Comparison of ENCODE assay signal across 8 cellular contexts in the genomic region with DNA sequence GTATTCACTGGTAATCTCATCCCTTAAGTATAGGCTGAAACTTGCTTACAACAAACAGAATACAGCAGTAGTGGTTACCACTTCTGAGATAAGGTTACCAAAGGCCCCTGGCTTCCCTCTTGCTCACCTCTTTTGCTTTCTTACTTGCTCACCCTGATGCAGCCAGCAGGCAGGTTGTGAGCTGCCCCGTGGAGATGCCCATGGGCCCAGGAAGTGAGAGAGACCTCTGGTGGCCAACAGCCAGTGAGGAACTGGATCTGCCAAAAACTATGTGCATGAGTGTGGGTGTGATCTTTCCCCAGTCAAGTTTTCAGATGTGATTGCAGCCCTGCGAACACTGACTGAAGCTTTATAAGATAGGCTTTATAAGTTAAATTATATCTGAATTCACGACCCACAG. TPM values are rescaled to one million over a fixed set of nuclear protein-coding genes. Genes with fewer than 3 reads are reported as not detected.
A peak's percentile ranks its signal among the peaks of the same experiment; 100 is the strongest.
DNase-seq lines count a peak whose midpoint lies in the region; ATAC-seq and TF ChIP-seq lines count a peak whose summit lies in the region.

No MANE protein-coding gene starts in this region.

- peak; percentile 30 for TF ChIP-seq RAD21 in Ishikawa (IDR thresholded peaks at IDR 0.05; ENCODE audit: low read depth)

- no peak for TF ChIP-seq EP300 in Ishikawa (IDR thresholded peaks at IDR 0.05; ENCODE audit: borderline replicate concordance)

- H3K4me2 ChIP-seq in mammary epithelial cell (ENCODE audit: insufficient read depth, low read depth, low read length), result no peak overlapping the region

- H3K4me3 ChIP-seq in mammary epithelial cell (replicated peaks in 1 of 3; ENCODE audit: insufficient read depth in 1 of 3, low read depth in 2 of 3, low read length in 3 of 3), result no peak overlapping the region

- intact Hi-C loops in mammary epithelial cell (cut with micrococcal nuclease), result loop anchor here (1.0 to 2.0 kb wide), 3 partner anchors 41 to 202 kb away; no protein-coding TSS in a partner anchor

- peak overlapping the region; percentile 62 for H2AFZ ChIP-seq in mammary epithelial cell (ENCODE audit: low read depth, low read length)

- peaks cover 3% of the 10 kb centered on the region for H3K4me1 ChIP-seq in mammary epithelial cell (ENCODE audit: insufficient read depth, low read length)

- CTCF ChIA-PET in mammary epithelial cell (lab: Charles Lee; ENCODE audit: low non-redundant PET), result no interaction called here

- DNase-seq in D341Med (ENCODE audit: low spot score) (peak; percentile 54), GM19240 (ENCODE audit: insufficient read length, low spot score) (peak; percentile 38), mammary epithelial cell (peak; percentile 68), T1000 (lab: John Stamatoyannopoulos, UW) (no peak), NCI-H1930 (lab: John Stamatoyannopoulos, UW) (no peak), nucleus accumbens (lab: John Stamatoyannopoulos, UW) (no peak)

- H3K79me2 ChIP-seq in mammary epithelial cell (ENCODE audit: insufficient read depth, low read length), result no peaks in the 10 kb centered on the region

- in situ Hi-C loops in mammary epithelial cell (cut with MboI; ENCODE audit: low sequenced_read_pairs in 2 of 2), result no loop called here

- 82% methylated on average over 2 of the region's 3 CpGs for WGBS in mammary epithelial cell (ENCODE audit: low coverage, missing lambda C conversion rate)

- H4K20me1 ChIP-seq in mammary epithelial cell (ENCODE audit: insufficient read depth, low read length), result no peaks in the 10 kb centered on the region

- H3K9ac ChIP-seq in mammary epithelial cell (ENCODE audit: insufficient read depth, low read length), result no peak overlapping the region

- no TSS peak for BruUV-seq in mammary epithelial cell (replicated peaks; lab: Mats Ljungman, UMichigan)

- TF ChIP-seq CTCF in mammary epithelial cell (conservative IDR thresholded peaks at IDR 0.05 in 1 of 2, IDR thresholded peaks at IDR 0.05 in 1 of 2; ENCODE audit: extremely low read depth in 1 of 2, insufficient read depth in 1 of 2, low read depth in 1 of 2, low read length in 2 of 2), result peak; percentile 76 to 77

- H3K27me3 ChIP-seq in mammary epithelial cell (ENCODE audit: insufficient read depth, low read length), result no peaks in the 10 kb centered on the region

- H3K27ac ChIP-seq in mammary epithelial cell (ENCODE audit: insufficient read depth, low read depth, low read length), result no peak overlapping the region

- no peaks in the 10 kb centered on the region for H3K9me3 ChIP-seq in mammary epithelial cell (replicated peaks; ENCODE audit: insufficient read depth, low read length)

- dilution Hi-C loops in mammary epithelial cell (cut with HindIII; ENCODE audit: low sequenced_read_pairs), result no loop called here

- H3K36me3 ChIP-seq in mammary epithelial cell (ENCODE audit: insufficient read depth, low read length), result no peaks in the 10 kb centered on the region

- ATAC-seq in HG02571 (IDR thresholded peaks at IDR 0.05; ENCODE audit: unreplicated experiment), result no peak

TF ChIP-seq in Ishikawa, 13 proteins besides CTCF, POLR2A, EP300 and RAD21:
- no peak for TF ChIP-seq TEAD4 (IDR thresholded peaks at IDR 0.05)
- no peak for TF ChIP-seq MAX (IDR thresholded peaks at IDR 0.05)
- TF ChIP-seq USF1 (IDR thresholded peaks at IDR 0.05), result no peak
- TF ChIP-seq TCF12 (IDR thresholded peaks at IDR 0.05; ENCODE audit: low read depth), result no peak
- no peak for TF ChIP-seq YY1 (IDR thresholded peaks at IDR 0.05; ENCODE audit: low read depth)
- TF ChIP-seq NFIC (IDR thresholded peaks at IDR 0.05), result no peak
- TF ChIP-seq ZBTB7A (IDR thresholded peaks at IDR 0.05; ENCODE audit: low read depth), result no peak
- TF ChIP-seq FOXM1 (IDR thresholded peaks at IDR 0.05; ENCODE audit: borderline replicate concordance, low read depth), result no peak
- TF ChIP-seq EGR1 (IDR thresholded peaks at IDR 0.05), result no peak
- TF ChIP-seq CREB1 (IDR thresholded peaks at IDR 0.05; ENCODE audit: low read depth), result no peak
- no peak for TF ChIP-seq TAF1 (IDR thresholded peaks at IDR 0.05; ENCODE audit: low read depth)
- no peak for TF ChIP-seq CEBPB (IDR thresholded peaks at IDR 0.05)
- TF ChIP-seq, protein P1, sequence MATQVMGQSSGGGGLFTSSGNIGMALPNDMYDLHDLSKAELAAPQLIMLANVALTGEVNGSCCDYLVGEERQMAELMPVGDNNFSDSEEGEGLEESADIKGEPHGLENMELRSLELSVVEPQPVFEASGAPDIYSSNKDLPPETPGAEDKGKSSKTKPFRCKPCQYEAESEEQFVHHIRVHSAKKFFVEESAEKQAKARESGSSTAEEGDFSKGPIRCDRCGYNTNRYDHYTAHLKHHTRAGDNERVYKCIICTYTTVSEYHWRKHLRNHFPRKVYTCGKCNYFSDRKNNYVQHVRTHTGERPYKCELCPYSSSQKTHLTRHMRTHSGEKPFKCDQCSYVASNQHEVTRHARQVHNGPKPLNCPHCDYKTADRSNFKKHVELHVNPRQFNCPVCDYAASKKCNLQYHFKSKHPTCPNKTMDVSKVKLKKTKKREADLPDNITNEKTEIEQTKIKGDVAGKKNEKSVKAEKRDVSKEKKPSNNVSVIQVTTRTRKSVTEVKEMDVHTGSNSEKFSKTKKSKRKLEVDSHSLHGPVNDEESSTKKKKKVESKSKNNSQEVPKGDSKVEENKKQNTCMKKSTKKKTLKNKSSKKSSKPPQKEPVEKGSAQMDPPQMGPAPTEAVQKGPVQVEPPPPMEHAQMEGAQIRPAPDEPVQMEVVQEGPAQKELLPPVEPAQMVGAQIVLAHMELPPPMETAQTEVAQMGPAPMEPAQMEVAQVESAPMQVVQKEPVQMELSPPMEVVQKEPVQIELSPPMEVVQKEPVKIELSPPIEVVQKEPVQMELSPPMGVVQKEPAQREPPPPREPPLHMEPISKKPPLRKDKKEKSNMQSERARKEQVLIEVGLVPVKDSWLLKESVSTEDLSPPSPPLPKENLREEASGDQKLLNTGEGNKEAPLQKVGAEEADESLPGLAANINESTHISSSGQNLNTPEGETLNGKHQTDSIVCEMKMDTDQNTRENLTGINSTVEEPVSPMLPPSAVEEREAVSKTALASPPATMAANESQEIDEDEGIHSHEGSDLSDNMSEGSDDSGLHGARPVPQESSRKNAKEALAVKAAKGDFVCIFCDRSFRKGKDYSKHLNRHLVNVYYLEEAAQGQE (IDR thresholded peaks at IDR 0.05; ENCODE audit: low read depth), result no peak

RNA-seq across cellular contexts. Expression of gene NMNAT3, which starts 48.7 kb away (rescaled TPM):
- 1 to 10 TPM; 3.2 to 3.8 TPM for total RNA-seq in mammary epithelial cell
- 0.19 TPM for polyA plus RNA-seq in mammary epithelial cell
- not detected for polyA minus RNA-seq in mammary epithelial cell

Comparison
In these comparisons a context has a peak if more than half of its experiments do, and no peak if none do; other contexts are left out.
1. DNase-seq: peak in D341Med (single experiment), GM19240 (single experiment) and mammary epithelial cell (single experiment); none in T1000 (single experiment), NCI-H1930 (0 of 2) and nucleus accumbens (0 of 56).